8 cellular contexts compared by ENCODE assay signal in genomic region chr2:10407841-10408648, GRCh38. TPM values are rescaled to one million over a fixed set of nuclear protein-coding genes. Genes with fewer than 3 reads are reported as not detected.
DNase-seq lines count a peak whose midpoint lies in the region; FAIRE-seq and TF ChIP-seq lines count a peak whose summit lies in the region.

No MANE protein-coding gene starts in this region.

- H3K36me3 ChIP-seq in H7 (replicated peaks; ENCODE audit: control insufficient read depth, insufficient read depth, low read length) = no peaks in the 10 kb centered on the region
- H3K36me3 ChIP-seq in A673 (ENCODE audit: insufficient read depth, low read length, poor library complexity, severe bottlenecking) = no peaks in the 10 kb centered on the region

- peak; percentile 57 for DNase-seq in GDM1 (lab: John Stamatoyannopoulos, UW)
- peak; percentile 71 for DNase-seq in H7
- DNase-seq in NCI-H146 treated with DMSO at 0.1 percent for 48 hours (lab: John Stamatoyannopoulos, UW; ENCODE audit: unreplicated experiment) = peak; percentile 25
- DNase-seq in activated CD4-positive, alpha-beta memory T cell treated with anti-CD3 and anti-CD28 coated beads for 36 hours = peak; percentile 85
- DNase-seq in epithelial cell of esophagus (ENCODE audit: low read depth) = peak; percentile 96
- DNase-seq in osteocyte (ENCODE audit: extremely low spot score, unreplicated experiment) = no peak
- DNase-seq in urothelium cell line (ENCODE audit: low spot score) = peak; percentile 93
- no peak for DNase-seq in A673 (ENCODE audit: low spot score)

- peak overlapping the region; percentile 95 for H3K27ac Mint-ChIP-seq in activated CD4-positive, alpha-beta memory T cell treated with anti-CD3 and anti-CD28 coated beads for 36 hours
- peak overlapping the region; percentile 36 for H3K27ac Mint-ChIP-seq in osteocyte (ENCODE audit: unreplicated experiment)

- intact Hi-C loops in activated CD4-positive, alpha-beta memory T cell treated with anti-CD3 and anti-CD28 coated beads for 36 hours (cut with micrococcal nuclease) = loop anchor here (1.0 kb wide), 5 partner anchors 40 to 284 kb away; partner anchors contain the start of gene ODC1
- intact Hi-C loops in A673 (cut with micrococcal nuclease; ENCODE audit: unreplicated experiment) = loop anchor here (2.0 kb wide), 1 partner anchor 283 kb away; no protein-coding TSS in a partner anchor

- TF ChIP-seq CTCF in epithelial cell of esophagus (IDR thresholded peaks at IDR 0.05; ENCODE audit: insufficient read depth, low read depth, low read length, missing control alignments) (no peak), osteocyte (IDR thresholded peaks at IDR 0.05) (no peak), A673 (conservative IDR thresholded peaks at IDR 0.05; ENCODE audit: low read depth, low read length) (no peak)

- H3K27me3 ChIP-seq in H7 (ENCODE audit: control insufficient read depth, insufficient read depth, low read length) (no peaks in the 10 kb centered on the region), A673 (replicated peaks; ENCODE audit: insufficient read depth, low read depth, low read length, poor library complexity) (no peaks in the 10 kb centered on the region)

- CTCF ChIA-PET in activated CD4-positive, alpha-beta memory T cell treated with anti-CD3 and anti-CD28 coated beads for 36 hours (lab: Charles Lee) = interaction anchor here (0.7 to 5.9 kb wide), 47 partner anchors 10 to 424 kb away, joined by 3 to 136 read pairs (median 7); partner anchors contain the start of genes HPCAL1, ODC1 and RRM2
- CTCF ChIA-PET in A673 (lab: Charles Lee) = interaction anchor here (0.6 to 2.7 kb wide), 5 partner anchors 22 to 342 kb away, joined by 3 to 42 read pairs (median 5); partner anchors contain the start of gene HPCAL1

- H3K9me3 ChIP-seq in A673 (ENCODE audit: low read depth, low read length, poor library complexity, severe bottlenecking) = no peaks in the 10 kb centered on the region

- H3K4me3 Mint-ChIP-seq in activated CD4-positive, alpha-beta memory T cell treated with anti-CD3 and anti-CD28 coated beads for 36 hours = peak overlapping the region; percentile 60
- H3K4me3 Mint-ChIP-seq in osteocyte (ENCODE audit: unreplicated experiment) = no peak overlapping the region

- H3K9me3 Mint-ChIP-seq in activated CD4-positive, alpha-beta memory T cell treated with anti-CD3 and anti-CD28 coated beads for 36 hours = no peaks in the 10 kb centered on the region
- H3K9me3 Mint-ChIP-seq in osteocyte (ENCODE audit: unreplicated experiment) = no peaks in the 10 kb centered on the region

- H3K27me3 Mint-ChIP-seq in activated CD4-positive, alpha-beta memory T cell treated with anti-CD3 and anti-CD28 coated beads for 36 hours = no peaks in the 10 kb centered on the region
- H3K27me3 Mint-ChIP-seq in osteocyte (ENCODE audit: unreplicated experiment) = no peaks in the 10 kb centered on the region

- H3K36me3 Mint-ChIP-seq in activated CD4-positive, alpha-beta memory T cell treated with anti-CD3 and anti-CD28 coated beads for 36 hours = peaks cover 7% of the 10 kb centered on the region
- H3K36me3 Mint-ChIP-seq in osteocyte (ENCODE audit: unreplicated experiment) = peaks cover 4% of the 10 kb centered on the region

- no peak overlapping the region for H3K27ac ChIP-seq in A673 (ENCODE audit: low read depth, low read length, poor library complexity, severe bottlenecking)

- H3K4me1 ChIP-seq in A673 (ENCODE audit: insufficient read depth, low read length, poor library complexity, severe bottlenecking) = peaks cover 5% of the 10 kb centered on the region

- POLR2A ChIA-PET in activated CD4-positive, alpha-beta memory T cell treated with anti-CD3 and anti-CD28 coated beads for 36 hours (lab: Charles Lee) = interaction anchor here (0.5 to 3.7 kb wide), 13 partner anchors 25 to 287 kb away, joined by 3 to 34 read pairs (median 5); partner anchors contain the start of genes HPCAL1 and ODC1
- POLR2A ChIA-PET in A673 (lab: Charles Lee; ENCODE audit: low non-redundant PET) = no interaction called here

- peaks cover 47% of the 10 kb centered on the region for H3K4me1 Mint-ChIP-seq in activated CD4-positive, alpha-beta memory T cell treated with anti-CD3 and anti-CD28 coated beads for 36 hours (ENCODE audit: low read depth)
- H3K4me1 Mint-ChIP-seq in osteocyte (ENCODE audit: unreplicated experiment) = peaks cover 61% of the 10 kb centered on the region

- BruUV-seq in A673 (replicated peaks; lab: Mats Ljungman, UMichigan) = no TSS peak

- peak; percentile 68 for FAIRE-seq in urothelium cell line (lab: Jason Lieb, UNC)

- H3K4me3 ChIP-seq in H7 (ENCODE audit: insufficient read depth, low read depth, low read length) (no peak overlapping the region), epithelial cell of esophagus (ENCODE audit: low read length) (no peak overlapping the region), A673 (ENCODE audit: low read depth, low read length, poor library complexity, severe bottlenecking) (no peak overlapping the region)

RNA-seq across cellular contexts. Expression of gene ODC1, which starts 40.1 kb away (rescaled TPM):
- total RNA-seq in H7 (2014; rRNA removed; shearing (Covaris generic)) = 95.6 and 175 TPM in 2 replicates
- total RNA-seq in activated CD4-positive, alpha-beta memory T cell treated with anti-CD3 and anti-CD28 coated beads for 36 hours = 100 to 1,000 TPM; 138 to 142 TPM
- 41.7 and 44.8 TPM in 2 replicates for total RNA-seq in osteocyte
- total RNA-seq in A673 (2021) = 221 and 269 TPM in 2 replicates

Comparison
In these comparisons a context has a peak if more than half of its experiments do, and no peak if none do; other contexts are left out.
1. DNase-seq: peak in GDM1 (single experiment), H7 (single experiment), NCI-H146 treated with DMSO at 0.1 percent for 48 hours (single experiment), activated CD4-positive, alpha-beta memory T cell treated with anti-CD3 and anti-CD28 coated beads for 36 hours (single experiment), epithelial cell of esophagus (single experiment) and urothelium cell line (single experiment); none in osteocyte (single experiment) and A673 (single experiment).